Comparison of ENCODE assay signal across 8 cellular contexts in genomic region chr1:183417691-183418491, GRCh38. TPM values are rescaled to one million over a fixed set of nuclear protein-coding genes. Genes with fewer than 3 reads are reported as not detected.
A peak's percentile ranks its signal among the peaks of the same experiment; 100 is the strongest.
DNase-seq lines count a peak whose midpoint lies in the region; ATAC-seq and TF ChIP-seq lines count a peak whose summit lies in the region.

NMNAT2 (minus strand) TSS chr1:183418380; CDS start chr1:183418267, 113 bp downstream.

- H3K27ac ChIP-seq in transverse colon = no peak within 1 kb of the TSS

- no TSS peak for BruUV-seq in Calu3 (replicated peaks; lab: Mats Ljungman, UMichigan)

- H3K4me3 ChIP-seq in transverse colon = peak within 1 kb of the TSS in 2 of 4 donors; percentile 26 to 33

- peak in 1 of 2 donors; percentile 27 for ATAC-seq in stimulated activated naive B cell treated with anti-CD40 and anti-IgM and Interleukin-4, amounts not matched to agents 10 μg/mL and 1 μg/mL and 100 μg/mL, for 72 hours (replicated peaks)
- ATAC-seq in HG03354 (IDR thresholded peaks at IDR 0.05; ENCODE audit: poor library complexity, severe bottlenecking, unreplicated experiment) = no peak

- H3K4me1 ChIP-seq in transverse colon = peaks cover 0 to 20% (median 17%) of the 10 kb centered on the region in 4 donors

- H3K27me3 Mint-ChIP-seq in Calu3 (ENCODE audit: unreplicated experiment) (peaks cover 65% of the 10 kb centered on the region), brain (peaks cover 64% of the 10 kb centered on the region)
- H3K27me3 Mint-ChIP-seq in stimulated activated naive B cell treated with anti-CD40 and anti-IgM and Interleukin-4, amounts not matched to agents 10 μg/mL and 1 μg/mL and 100 μg/mL, for 72 hours = peaks cover 52 to 63% of the 10 kb centered on the region in 2 donors

- H3K36me3 Mint-ChIP-seq in Calu3 (ENCODE audit: insufficient read depth, unreplicated experiment) = peaks cover 20% of the 10 kb centered on the region
- peaks cover 7% of the 10 kb centered on the region for H3K36me3 Mint-ChIP-seq in brain
- H3K36me3 Mint-ChIP-seq in stimulated activated naive B cell treated with anti-CD40 and anti-IgM and Interleukin-4, amounts not matched to agents 10 μg/mL and 1 μg/mL and 100 μg/mL, for 72 hours = no peaks in the 10 kb centered on the region

- H3K4me3 Mint-ChIP-seq in Calu3 (ENCODE audit: low read depth, unreplicated experiment) = peak within 1 kb of the TSS; percentile 74
- peak within 1 kb of the TSS; percentile 91 to 96 (median 96) for H3K4me3 Mint-ChIP-seq in brain
- H3K4me3 Mint-ChIP-seq in stimulated activated naive B cell treated with anti-CD40 and anti-IgM and Interleukin-4, amounts not matched to agents 10 μg/mL and 1 μg/mL and 100 μg/mL, for 72 hours = peak within 1 kb of the TSS; percentile 68 to 79

- TF ChIP-seq EP300 in transverse colon (IDR thresholded peaks at IDR 0.05; ENCODE audit: low read depth) = no peak

- H3K36me3 ChIP-seq in transverse colon = no peaks in the 10 kb centered on the region

- 12 to 15% methylated on average over 8 to 52 of the region's 52 CpGs for WGBS in transverse colon (ENCODE audit: low coverage in 1 of 2), 2 donors

- H3K9me3 ChIP-seq in transverse colon = no peaks in the 10 kb centered on the region

- H3K27me3 ChIP-seq in transverse colon = peaks cover 75% of the 10 kb centered on the region

- in situ Hi-C loops in transverse colon (cut with MboI; ENCODE audit: low pct_ligation_motif_present in 1 of 4, low pct_unique_long_range_greater_than_20kb in 1 of 4, low sequenced_read_pairs in 3 of 4) = no loop called here

- H3K27ac Mint-ChIP-seq in Calu3 (ENCODE audit: unreplicated experiment) (no peak within 1 kb of the TSS), brain (peak within 1 kb of the TSS; percentile 78 to 98 (median 94))
- no peak within 1 kb of the TSS for H3K27ac Mint-ChIP-seq in stimulated activated naive B cell treated with anti-CD40 and anti-IgM and Interleukin-4, amounts not matched to agents 10 μg/mL and 1 μg/mL and 100 μg/mL, for 72 hours

- H3K9me3 Mint-ChIP-seq in Calu3 (ENCODE audit: low read depth, unreplicated experiment) (no peaks in the 10 kb centered on the region), brain (peaks cover 0 to 8% (median 0%) of the 10 kb centered on the region in 5 experiments)
- no peaks in the 10 kb centered on the region for H3K9me3 Mint-ChIP-seq in stimulated activated naive B cell treated with anti-CD40 and anti-IgM and Interleukin-4, amounts not matched to agents 10 μg/mL and 1 μg/mL and 100 μg/mL, for 72 hours

- peak; percentile 39 for DNase-seq in Calu3
- DNase-seq in NCI-H1694 (lab: John Stamatoyannopoulos, UW) = peak; percentile 43
- peak; percentile 76 for DNase-seq in iPS-NIHi7 (ENCODE audit: extremely low spot score)
- DNase-seq in stimulated activated naive B cell treated with anti-CD40 and anti-IgM and Interleukin-4, amounts not matched to agents 10 μg/mL and 1 μg/mL and 100 μg/mL, for 72 hours = no peak
- DNase-seq in transverse colon = no peak
- DNase-seq in SHP77 treated with DMSO at 0.1 percent for 48 hours (lab: John Stamatoyannopoulos, UW) = no peak

- no peak for TF ChIP-seq POLR2A in transverse colon (IDR thresholded peaks at IDR 0.05)

- H3K4me1 Mint-ChIP-seq in Calu3 (ENCODE audit: low read depth, unreplicated experiment) (peaks cover 29% of the 10 kb centered on the region), brain (peaks cover 38% of the 10 kb centered on the region)
- H3K4me1 Mint-ChIP-seq in stimulated activated naive B cell treated with anti-CD40 and anti-IgM and Interleukin-4, amounts not matched to agents 10 μg/mL and 1 μg/mL and 100 μg/mL, for 72 hours = peaks cover 24 to 29% of the 10 kb centered on the region in 2 donors

- TF ChIP-seq CTCF in Calu3 (IDR thresholded peaks at IDR 0.05; ENCODE audit: unreplicated experiment) = no peak
- TF ChIP-seq CTCF in brain (conservative IDR thresholded peaks at IDR 0.05) = no peak
- TF ChIP-seq CTCF in transverse colon (IDR thresholded peaks at IDR 0.05) = no peak

- CTCF ChIA-PET in Calu3 (lab: Charles Lee) = no interaction called here

- intact Hi-C loops in Calu3 (cut with micrococcal nuclease; ENCODE audit: unreplicated experiment) = no loop called here
- intact Hi-C loops in transverse colon (cut with DNase I; ENCODE audit: low total_unique reads) = no loop called here

RNA-seq across cellular contexts. Expression of gene NMNAT2, which starts in this region (rescaled TPM):
- 0.26 and 0.78 TPM in 2 replicates for total RNA-seq in Calu3 (2022)
- polyA plus RNA-seq in brain (ENCODE audit: insufficient read depth, low read depth, low replicate concordance) = 12.3 TPM
- total RNA-seq in transverse colon = under 1 TPM in 3 of 4 donors, not detected in 1; 0.20 to 0.48 (median 0.27) TPM

Comparison
In these comparisons a context has a peak if more than half of its experiments do, and no peak if none do; other contexts are left out.
1. Peak in DNase-seq in Calu3; RNA of the gene not detected or under 1 TPM.
2. DNase-seq: peak in NCI-H1694 (single experiment) and iPS-NIHi7 (single experiment); none in stimulated activated naive B cell treated with anti-CD40 and anti-IgM and Interleukin-4, amounts not matched to agents 10 μg/mL and 1 μg/mL and 100 μg/mL, for 72 hours (single experiment), transverse colon (single experiment) and SHP77 treated with DMSO at 0.1 percent for 48 hours (single experiment).
3. H3K27ac Mint-ChIP-seq: peak in brain (5 of 5); none in Calu3 (single experiment) and stimulated activated naive B cell treated with anti-CD40 and anti-IgM and Interleukin-4, amounts not matched to agents 10 μg/mL and 1 μg/mL and 100 μg/mL, for 72 hours (single experiment).
4. Peak in every context shown above with its lines, with median percentiles within 50 percentile points of each other: H3K4me3 Mint-ChIP-seq.